ENCODE assay signal across 23 cellular contexts in genomic region chr12:20429876-20430275, GRCh38.
DNase-seq lines count a peak whose midpoint lies in the region; ATAC-seq and TF ChIP-seq lines count a peak whose summit lies in the region.
"Had no signal": no experiment of that assay in that cellular context is flagged by ENCODE, and none has a peak within 500 bp of the region (broad histone marks: within the 10 kb centered on the region; RNA-seq: fewer than 3 reads in every experiment).

No MANE protein-coding gene starts in this region.

- no peak overlapping the region for H3K27ac ChIP-seq in GM23338 (ENCODE audit: low read depth)
- H3K27ac ChIP-seq in hepatocyte: peak overlapping the region; percentile 39
- H3K27ac ChIP-seq: PC-9, SJSA1 had no signal

- WGBS in hepatocyte (ENCODE audit: low lambda C conversion rate, missing lambda C conversion rate): 53% methylated on average over 2 of the region's 2 CpGs

- no peak for DNase-seq in GM23338 (ENCODE audit: low spot score)
- DNase-seq in cardiac fibroblast (ENCODE audit: low read depth in 2 of 2): peak; percentile 33 to 35
- DNase-seq in hepatocyte (ENCODE audit: low spot score): no peak
- DNase-seq in osteocyte (ENCODE audit: extremely low spot score, unreplicated experiment): no peak
- no peak for DNase-seq in HUDEP-2 (lab: John Stamatoyannopoulos, UW; ENCODE audit: unreplicated experiment in 76 of 76)
- DNase-seq in HT-29 (ENCODE audit: low spot score): no peak
- DNase-seq in DMS79 (lab: John Stamatoyannopoulos, UW): no peak
- DNase-seq in CD14-positive monocyte (ENCODE audit: low spot score): no peak
- DNase-seq: C1 segment of cervical spinal cord; Caco-2; CD8-positive, alpha-beta T cell; EL; GDM1; IMR-90; KG1; MG63; NCI-H1105 treated with DMSO at 0.1 percent for 48 hours; NCI-H2029 treated with DMSO at 0.1 percent for 48 hours; NCI-H526 treated with DMSO at 0.1 percent for 48 hours; PC-9; Right ventricle myocardium superior had no signal

- peaks cover 45% of the 10 kb centered on the region for H3K4me1 ChIP-seq in GM23338 (ENCODE audit: insufficient read depth)
- H3K4me1 ChIP-seq in hepatocyte (ENCODE audit: insufficient read depth): peaks cover 3% of the 10 kb centered on the region
- H3K4me1 ChIP-seq: Caco-2, SJSA1 had no signal

- no peaks in the 10 kb centered on the region for H3K9me2 ChIP-seq in GM23338 (ENCODE audit: insufficient read depth)
- H3K9me2 ChIP-seq in hepatocyte (replicated peaks; ENCODE audit: insufficient read depth): no peaks in the 10 kb centered on the region

- H3K36me3 ChIP-seq in GM23338 (ENCODE audit: insufficient read depth) (no peaks in the 10 kb centered on the region), hepatocyte (replicated peaks; ENCODE audit: insufficient read depth, low read depth) (no peaks in the 10 kb centered on the region)
- H3K36me3 ChIP-seq: MG63, SJSA1 had no signal

- TF ChIP-seq CTCF in GM23338 (conservative IDR thresholded peaks at IDR 0.05; ENCODE audit: low read depth in 2 of 2) (no peak), cardiac fibroblast (IDR thresholded peaks at IDR 0.05; ENCODE audit: low read depth, low read length) (no peak), hepatocyte (IDR thresholded peaks at IDR 0.05; ENCODE audit: poor library complexity) (no peak), osteocyte (IDR thresholded peaks at IDR 0.05) (no peak), CD14-positive monocyte (IDR thresholded peaks at IDR 0.05) (no peak)

- H3K4me3 Mint-ChIP-seq in GM23338: no peak overlapping the region
- H3K4me3 Mint-ChIP-seq in osteocyte (ENCODE audit: unreplicated experiment): peak overlapping the region; percentile 36
- no peak overlapping the region for H3K4me3 Mint-ChIP-seq in CD14-positive monocyte
- H3K4me3 Mint-ChIP-seq: CD8-positive, alpha-beta T cell had no signal

- H2AFZ ChIP-seq in GM23338 (no peak overlapping the region), hepatocyte (no peak overlapping the region)
- H2AFZ ChIP-seq: PC-9 had no signal

- intact Hi-C loops in CD14-positive monocyte (cut with micrococcal nuclease): no loop called here

- H3K4me3 ChIP-seq in GM23338 (no peak overlapping the region), cardiac fibroblast (replicated peaks in 1 of 2; ENCODE audit: low read depth in 2 of 2, low read length in 2 of 2) (no peak overlapping the region), hepatocyte (no peak overlapping the region)
- H3K4me3 ChIP-seq: GM12878, MG63, PC-9, SJSA1 had no signal

- no peaks in the 10 kb centered on the region for H3K9me3 ChIP-seq in hepatocyte (ENCODE audit: low read depth)
- H3K9me3 ChIP-seq: Caco-2, MG63, SJSA1 had no signal

- H3K27ac Mint-ChIP-seq in GM23338 (peak overlapping the region; percentile 37; the same call in 1 of the 2 replicates), osteocyte (ENCODE audit: unreplicated experiment) (peak overlapping the region; percentile 56), CD14-positive monocyte (no peak overlapping the region)
- H3K27ac Mint-ChIP-seq: CD8-positive, alpha-beta T cell had no signal

- no peak for ATAC-seq in GM23338
- ATAC-seq: CD8-positive, alpha-beta T cell; GM12878 had no signal

- H3K36me3 Mint-ChIP-seq in GM23338 (ENCODE audit: low read depth): no peaks in the 10 kb centered on the region
- H3K36me3 Mint-ChIP-seq in osteocyte (ENCODE audit: unreplicated experiment): peaks cover 8% of the 10 kb centered on the region
- no peaks in the 10 kb centered on the region for H3K36me3 Mint-ChIP-seq in CD14-positive monocyte
- H3K36me3 Mint-ChIP-seq: CD8-positive, alpha-beta T cell had no signal

- H3K4me1 Mint-ChIP-seq in GM23338 (peaks cover 56% of the 10 kb centered on the region), osteocyte (ENCODE audit: unreplicated experiment) (peaks cover 38% of the 10 kb centered on the region), CD14-positive monocyte (no peaks in the 10 kb centered on the region)

- H3K4me2 ChIP-seq in GM23338 (0 out of 2 replicates have a peak overlapping the region, but pooled peaks have one; percentile 35), hepatocyte (no peak overlapping the region)
- H3K4me2 ChIP-seq: PC-9 had no signal

- H3K27me3 Mint-ChIP-seq in GM23338 (ENCODE audit: insufficient read depth, low read depth, poor library complexity) (no peaks in the 10 kb centered on the region), osteocyte (ENCODE audit: unreplicated experiment) (no peaks in the 10 kb centered on the region), CD14-positive monocyte (ENCODE audit: low read depth in 3 of 3) (peaks cover 0 to 2% (median 0%) of the 10 kb centered on the region in 3 donors)

- H3K79me2 ChIP-seq in GM23338 (replicated peaks; ENCODE audit: insufficient read depth): no peaks in the 10 kb centered on the region
- H3K79me2 ChIP-seq in hepatocyte: peaks cover 37% of the 10 kb centered on the region

- H3K27me3 ChIP-seq in GM23338 (ENCODE audit: insufficient read depth) (no peaks in the 10 kb centered on the region), hepatocyte (no peaks in the 10 kb centered on the region)
- H3K27me3 ChIP-seq: MG63, SJSA1 had no signal

- H4K20me1 ChIP-seq in GM23338 (replicated peaks; ENCODE audit: insufficient read depth) (no peaks in the 10 kb centered on the region), hepatocyte (ENCODE audit: insufficient read depth, poor library complexity, severe bottlenecking) (no peaks in the 10 kb centered on the region)

- H3K9me3 Mint-ChIP-seq in GM23338 (no peaks in the 10 kb centered on the region), osteocyte (ENCODE audit: unreplicated experiment) (no peaks in the 10 kb centered on the region), CD14-positive monocyte (no peaks in the 10 kb centered on the region)
- H3K9me3 Mint-ChIP-seq: CD8-positive, alpha-beta T cell had no signal

- H3F3A ChIP-seq in GM23338 (replicated peaks; ENCODE audit: low read depth): no peaks in the 10 kb centered on the region

TF ChIP-seq in GM23338, 12 proteins besides CTCF, POLR2A, EP300 and RAD21:
- TF ChIP-seq EZH2phosphoT487 (IDR thresholded peaks at IDR 0.05; ENCODE audit: unreplicated experiment) (no peak), ZNF114 (CRISPR knock-in tag; IDR thresholded peaks at IDR 0.05) (no peak), NANOG (IDR thresholded peaks at IDR 0.05; ENCODE audit: borderline replicate concordance) (no peak), ETS1 (IDR thresholded peaks at IDR 0.05) (no peak), REST (IDR thresholded peaks at IDR 0.05; ENCODE audit: unreplicated experiment) (no peak), ZNF331 (CRISPR knock-in tag; IDR thresholded peaks at IDR 0.05; ENCODE audit: low read depth) (no peak), CREB1 (CRISPR knock-in tag; IDR thresholded peaks at IDR 0.05; ENCODE audit: low read depth) (no peak), POLR2AphosphoS5 (IDR thresholded peaks at IDR 0.05; ENCODE audit: low read depth) (no peak), STAT1 (IDR thresholded peaks at IDR 0.05; ENCODE audit: unreplicated experiment) (no peak)
TF ChIP-seq in GM23338: peak in this region for 0.

Comparison
In these comparisons a context has a peak if more than half of its experiments do, and no peak if none do; other contexts are left out.
1. DNase-seq: peak in cardiac fibroblast (2 of 2); none in GM23338 (single experiment), hepatocyte (single experiment), osteocyte (single experiment), HUDEP-2 (0 of 76), HT-29 (single experiment), DMS79 (single experiment) and CD14-positive monocyte (single experiment).
2. H3K27ac Mint-ChIP-seq: peak in GM23338 (single experiment) and osteocyte (single experiment); none in CD14-positive monocyte (0 of 7).